In genomic region chr9:124774131-124774978, GRCh38 we compare ENCODE assay signal across 8 cellular contexts. TPM values are rescaled to one million over a fixed set of nuclear protein-coding genes. Genes with fewer than 3 reads are reported as not detected.
DNase-seq lines count a peak whose midpoint lies in the region; ATAC-seq and TF ChIP-seq lines count a peak whose summit lies in the region.

No MANE protein-coding gene starts in this region.

- H3K9me3 Mint-ChIP-seq in natural killer cell treated with Interleukin-12 subunit alpha and Interleukin-12 subunit beta and Interleukin-15 and Interleukin-18, amount 100 ng/mL, for 72 hours: no peaks in the 10 kb centered on the region
- no peaks in the 10 kb centered on the region for H3K9me3 Mint-ChIP-seq in stimulated activated memory B cell treated with anti-CD40 and anti-IgM and Interleukin-4, amounts not matched to agents 10 μg/mL and 1 μg/mL and 100 μg/mL, for 72 hours

- H3K4me3 Mint-ChIP-seq in natural killer cell treated with Interleukin-12 subunit alpha and Interleukin-12 subunit beta and Interleukin-15 and Interleukin-18, amount 100 ng/mL, for 72 hours: peak overlapping the region; percentile 13
- no peak overlapping the region for H3K4me3 Mint-ChIP-seq in stimulated activated memory B cell treated with anti-CD40 and anti-IgM and Interleukin-4, amounts not matched to agents 10 μg/mL and 1 μg/mL and 100 μg/mL, for 72 hours

- no peaks in the 10 kb centered on the region for H3K79me2 ChIP-seq in OCI-LY1 (ENCODE audit: insufficient read depth, low read length)

- no peaks in the 10 kb centered on the region for H3K27me3 ChIP-seq in OCI-LY1 (ENCODE audit: insufficient read depth, low read length)

- H3F3A ChIP-seq in OCI-LY1 (ENCODE audit: insufficient read depth, low read length): no peaks in the 10 kb centered on the region

- H3K4me3 ChIP-seq in OCI-LY1 (ENCODE audit: low read depth, low read length, poor library complexity, severe bottlenecking): no peak overlapping the region

- DNase-seq in ELF-1 (ENCODE audit: low read depth, low spot score): peak; percentile 96
- peak in 67 of 76 experiments; percentile 8 to 81 (median 53) for DNase-seq in HUDEP-2 (lab: John Stamatoyannopoulos, UW; ENCODE audit: unreplicated experiment in 76 of 76)
- DNase-seq in activated CD8-positive, alpha-beta memory T cell treated with anti-CD3 and anti-CD28 coated beads, Interleukin-2, amount 50 U/mL, for 48 hours: peak; percentile 96
- peak; percentile 76 to 87 for DNase-seq in erythroblast (lab: John Stamatoyannopoulos, UW)
- DNase-seq in natural killer cell treated with Interleukin-12 subunit alpha and Interleukin-12 subunit beta and Interleukin-15 and Interleukin-18, amount 100 ng/mL, for 72 hours (ENCODE audit: low spot score): peak; percentile 84

- no peaks in the 10 kb centered on the region for H4K20me1 ChIP-seq in OCI-LY1 (ENCODE audit: insufficient read depth, low read length)

- H3K4me1 ChIP-seq in OCI-LY1 (ENCODE audit: insufficient read depth, low read length, severe bottlenecking): peaks cover 35% of the 10 kb centered on the region

- H3K4me1 Mint-ChIP-seq in natural killer cell treated with Interleukin-12 subunit alpha and Interleukin-12 subunit beta and Interleukin-15 and Interleukin-18, amount 100 ng/mL, for 72 hours (ENCODE audit: low read depth in 2 of 2): peaks cover 28 to 39% of the 10 kb centered on the region in 2 donors
- H3K4me1 Mint-ChIP-seq in stimulated activated memory B cell treated with anti-CD40 and anti-IgM and Interleukin-4, amounts not matched to agents 10 μg/mL and 1 μg/mL and 100 μg/mL, for 72 hours: peaks cover 47% of the 10 kb centered on the region

- no peaks in the 10 kb centered on the region for H3K36me3 Mint-ChIP-seq in natural killer cell treated with Interleukin-12 subunit alpha and Interleukin-12 subunit beta and Interleukin-15 and Interleukin-18, amount 100 ng/mL, for 72 hours
- H3K36me3 Mint-ChIP-seq in stimulated activated memory B cell treated with anti-CD40 and anti-IgM and Interleukin-4, amounts not matched to agents 10 μg/mL and 1 μg/mL and 100 μg/mL, for 72 hours: peaks cover 1% of the 10 kb centered on the region

- peak; percentile 77 for TF ChIP-seq CTCF in OCI-LY1 (IDR thresholded peaks at IDR 0.05; ENCODE audit: low read length)

- TF ChIP-seq POLR2A in erythroblast (IDR thresholded peaks at IDR 0.05; ENCODE audit: low read length): no peak

- ATAC-seq in natural killer cell treated with Interleukin-12 subunit alpha and Interleukin-12 subunit beta and Interleukin-15 and Interleukin-18, amount 100 ng/mL, for 72 hours: no peak
- ATAC-seq in stimulated activated memory B cell treated with anti-CD40 and anti-IgM and Interleukin-4, amounts not matched to agents 10 μg/mL and 1 μg/mL and 100 μg/mL, for 72 hours: peak; percentile 44
- ATAC-seq in GM19324 (IDR thresholded peaks at IDR 0.05; ENCODE audit: low FRiP score, unreplicated experiment): no peak

- no peaks in the 10 kb centered on the region for H3K9me2 ChIP-seq in OCI-LY1 (ENCODE audit: low read depth, low read length)

- peaks cover 33 to 35% of the 10 kb centered on the region in 2 donors for H3K27me3 Mint-ChIP-seq in natural killer cell treated with Interleukin-12 subunit alpha and Interleukin-12 subunit beta and Interleukin-15 and Interleukin-18, amount 100 ng/mL, for 72 hours
- H3K27me3 Mint-ChIP-seq in stimulated activated memory B cell treated with anti-CD40 and anti-IgM and Interleukin-4, amounts not matched to agents 10 μg/mL and 1 μg/mL and 100 μg/mL, for 72 hours: peaks cover 54% of the 10 kb centered on the region

- H3K27ac ChIP-seq in OCI-LY1 (ENCODE audit: low read depth, low read length, poor library complexity, severe bottlenecking): no peak overlapping the region

- no peaks in the 10 kb centered on the region for H3K36me3 ChIP-seq in OCI-LY1 (ENCODE audit: insufficient read depth, low read length)

- no peak overlapping the region for H2AFZ ChIP-seq in OCI-LY1 (ENCODE audit: low read length)

- no peak overlapping the region for H3K9ac ChIP-seq in OCI-LY1 (ENCODE audit: low read length)

- no peaks in the 10 kb centered on the region for H3K9me3 ChIP-seq in OCI-LY1 (ENCODE audit: low read length)

- no peak overlapping the region for H3K4me2 ChIP-seq in OCI-LY1 (ENCODE audit: low read length)

- H3K27ac Mint-ChIP-seq in natural killer cell treated with Interleukin-12 subunit alpha and Interleukin-12 subunit beta and Interleukin-15 and Interleukin-18, amount 100 ng/mL, for 72 hours: peak overlapping the region in 1 of 2 donors; percentile 17
- H3K27ac Mint-ChIP-seq in stimulated activated memory B cell treated with anti-CD40 and anti-IgM and Interleukin-4, amounts not matched to agents 10 μg/mL and 1 μg/mL and 100 μg/mL, for 72 hours: no peak overlapping the region

RNA-seq across cellular contexts. Expression of gene OLFML2A, which starts 2.6 kb away (rescaled TPM):
- total RNA-seq in natural killer cell treated with Interleukin-12 subunit alpha and Interleukin-12 subunit beta and Interleukin-15 and Interleukin-18, amount 100 ng/mL, for 72 hours: not detected

RNA-seq across cellular contexts. Expression of gene NR6A1, which starts 3.2 kb away (rescaled TPM):
- total RNA-seq in natural killer cell treated with Interleukin-12 subunit alpha and Interleukin-12 subunit beta and Interleukin-15 and Interleukin-18, amount 100 ng/mL, for 72 hours: 1 to 10 TPM; 2.0 to 3.8 TPM
